Comparison of ENCODE assay signal across 8 cellular contexts in the genomic region with DNA sequence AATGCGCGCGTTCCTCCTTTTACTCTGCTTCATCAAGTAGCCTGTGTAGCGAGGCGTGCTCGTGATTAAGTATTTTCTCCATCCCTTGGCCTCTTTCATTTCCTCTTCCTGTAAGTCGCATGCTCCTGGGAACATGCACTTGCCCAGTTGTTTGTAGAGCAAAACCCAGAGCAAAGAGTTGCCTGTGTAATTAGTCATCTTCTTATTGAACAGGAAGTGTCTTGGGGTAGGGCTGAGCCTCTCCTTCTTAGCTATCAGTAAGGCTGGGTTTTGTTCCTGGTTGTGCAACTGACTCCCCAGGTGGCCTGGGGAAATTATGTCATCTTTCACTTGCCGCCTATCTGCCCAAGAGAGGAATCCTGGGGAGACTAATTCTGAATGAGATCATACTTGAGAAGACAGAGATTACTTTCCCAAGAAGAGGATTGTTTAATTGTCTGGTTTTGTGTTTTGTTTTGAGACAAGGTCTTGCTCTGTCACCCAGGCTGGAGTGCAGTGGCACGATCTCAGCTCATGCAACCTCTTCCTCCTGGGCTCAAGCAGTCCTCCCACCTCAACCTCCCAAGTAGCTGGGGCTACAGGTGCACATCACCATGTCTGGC. TPM values are rescaled to one million over a fixed set of nuclear protein-coding genes. Genes with fewer than 3 reads are reported as not detected.
A peak's percentile ranks its signal among the peaks of the same experiment; 100 is the strongest.
DNase-seq lines count a peak whose midpoint lies in the region; ATAC-seq and TF ChIP-seq lines count a peak whose summit lies in the region.

No MANE protein-coding gene starts in this region.

- H3K27ac ChIP-seq in SK-N-SH (ENCODE audit: low read depth in 2 of 2, low read length in 1 of 2) (no peak overlapping the region), KMS-11 (peak overlapping the region; percentile 18; the same call in 1 of the 2 replicates), heart left ventricle (peak overlapping the region in 10 of 12 donors; percentile 2 to 64 (median 44))

- DNase-seq in SK-N-SH (no peak), GOT3 (lab: John Stamatoyannopoulos, UW) (peak; percentile 62), heart left ventricle (peak in 4 of 5 donors; percentile 14 to 57 (median 38)), midbrain (lab: John Stamatoyannopoulos, UW) (no peak)
- DNase-seq in activated CD4-positive, alpha-beta memory T cell treated with anti-CD3 and anti-CD28 coated beads, Interleukin-2, amount 10 ng/mL, durations not matched to agents 7 days and 5 days, result peak; percentile 49
- peak; percentile 32 to 36 for DNase-seq in stimulated activated CD4-positive, alpha-beta T cell treated with anti-CD3 and anti-CD28 coated beads, Interleukin-2, amount 100 ng/mL, for 24 hours

- H3K9ac ChIP-seq in SK-N-SH, result no peak overlapping the region
- no peak overlapping the region for H3K9ac ChIP-seq in KMS-11

- H3K27me3 ChIP-seq in SK-N-SH (ENCODE audit: insufficient read depth), result no peaks in the 10 kb centered on the region
- H3K27me3 ChIP-seq in KMS-11 (ENCODE audit: insufficient read depth, low read depth), result no peaks in the 10 kb centered on the region
- H3K27me3 ChIP-seq in heart left ventricle, result no peaks in the 10 kb centered on the region

- WGBS in SK-N-SH (ENCODE audit: low lambda C conversion rate), result 75% methylated on average over 9 of the region's 9 CpGs
- WGBS in heart left ventricle, 4 donors, result 30 to 44% (median 39%) methylated on average over 9 of the region's 9 CpGs

- H2AFZ ChIP-seq in SK-N-SH (ENCODE audit: low read depth), result no peak overlapping the region; the same call in 1 of the 2 replicates
- peak overlapping the region; percentile 74 for H2AFZ ChIP-seq in KMS-11 (ENCODE audit: low read depth)

- H3K27me3 Mint-ChIP-seq in activated CD4-positive, alpha-beta memory T cell treated with anti-CD3 and anti-CD28 coated beads, Interleukin-2, amount 10 ng/mL, durations not matched to agents 7 days and 5 days, result no peaks in the 10 kb centered on the region

- H3K4me1 ChIP-seq in SK-N-SH (ENCODE audit: control insufficient read depth in 1 of 2, insufficient read depth in 2 of 2, low read depth in 1 of 2, low read length in 1 of 2) (peaks cover 0 to 4% of the 10 kb centered on the region in 2 experiments; a peak in 1 of 4 replicates), KMS-11 (ENCODE audit: low read depth, poor library complexity, severe bottlenecking) (peaks cover 17% of the 10 kb centered on the region), heart left ventricle (peaks cover 0 to 15% (median 0%) of the 10 kb centered on the region in 12 donors)

- no peak for TF ChIP-seq POLR2A in heart left ventricle (IDR thresholded peaks at IDR 0.05)

- H3K4me2 ChIP-seq in SK-N-SH (no peak overlapping the region), KMS-11 (peak overlapping the region; percentile 33; the same call in 1 of the 2 replicates)

- no peaks in the 10 kb centered on the region for H3F3A ChIP-seq in SK-N-SH (replicated peaks; ENCODE audit: insufficient read depth)

- no peak for TF ChIP-seq RAD21 in SK-N-SH (IDR thresholded peaks at IDR 0.05; ENCODE audit: low read length)

- H3K9me2 ChIP-seq in SK-N-SH, result no peaks in the 10 kb centered on the region

- H3K36me3 Mint-ChIP-seq in activated CD4-positive, alpha-beta memory T cell treated with anti-CD3 and anti-CD28 coated beads, Interleukin-2, amount 10 ng/mL, durations not matched to agents 7 days and 5 days (ENCODE audit: low read depth), result peaks cover 3% of the 10 kb centered on the region

- H3K4me3 Mint-ChIP-seq in activated CD4-positive, alpha-beta memory T cell treated with anti-CD3 and anti-CD28 coated beads, Interleukin-2, amount 10 ng/mL, durations not matched to agents 7 days and 5 days, result peak overlapping the region; percentile 25

- CTCF ChIA-PET in SK-N-SH (lab: Yijun Ruan, JAX), result interaction anchor here (1.0 kb wide), 1 partner anchor 8 kb away, joined by 4 read pairs; no protein-coding TSS in a partner anchor
- CTCF ChIA-PET in activated CD4-positive, alpha-beta memory T cell treated with anti-CD3 and anti-CD28 coated beads, Interleukin-2, amount 10 ng/mL, durations not matched to agents 7 days and 5 days (lab: Charles Lee), result interaction anchor here (0.5 kb wide), 1 partner anchor 17 kb away, joined by 4 read pairs; no protein-coding TSS in a partner anchor

- H3K27ac Mint-ChIP-seq in activated CD4-positive, alpha-beta memory T cell treated with anti-CD3 and anti-CD28 coated beads, Interleukin-2, amount 10 ng/mL, durations not matched to agents 7 days and 5 days, result peak overlapping the region; percentile 85

- TF ChIP-seq CTCF in SK-N-SH (IDR thresholded peaks at IDR 0.05) (no peak), KMS-11 (conservative IDR thresholded peaks at IDR 0.05; ENCODE audit: low read depth, low read length) (no peak), heart left ventricle (IDR thresholded peaks at IDR 0.05) (no peak)

- H3K9me3 ChIP-seq in SK-N-SH, result no peaks in the 10 kb centered on the region
- H3K9me3 ChIP-seq in heart left ventricle, result no peaks in the 10 kb centered on the region

- H3K9me3 Mint-ChIP-seq in activated CD4-positive, alpha-beta memory T cell treated with anti-CD3 and anti-CD28 coated beads, Interleukin-2, amount 10 ng/mL, durations not matched to agents 7 days and 5 days, result no peaks in the 10 kb centered on the region

- TF ChIP-seq EP300 in SK-N-SH (IDR thresholded peaks at IDR 0.05; ENCODE audit: borderline replicate concordance in 1 of 2, low read depth in 1 of 2, low read length in 1 of 2), result no peak

- intact Hi-C loops in heart left ventricle (cut with DNase I), result no loop called here

- H3K4me3 ChIP-seq in SK-N-SH (ENCODE audit: low read depth in 2 of 2, low read length in 1 of 2), result no peak overlapping the region
- H3K4me3 ChIP-seq in KMS-11 (IDR thresholded peaks at IDR 0.05; ENCODE audit: insufficient read depth, low read depth, low read length), result no peak overlapping the region
- H3K4me3 ChIP-seq in heart left ventricle, result no peak overlapping the region

- H3K79me2 ChIP-seq in SK-N-SH (ENCODE audit: insufficient read depth) (no peaks in the 10 kb centered on the region), KMS-11 (ENCODE audit: insufficient read depth, low read depth) (no peaks in the 10 kb centered on the region)

- ATAC-seq in SK-N-SH treated with all-trans-retinoic acid at 6 μM for 48 hours, result peak; percentile 27; the same call in 2 of the 3 replicates
- peak; percentile 85 to 98 (median 96) for ATAC-seq in heart left ventricle

- POLR2A ChIA-PET in SK-N-SH (lab: Yijun Ruan, JAX), result no interaction called here
- POLR2A ChIA-PET in activated CD4-positive, alpha-beta memory T cell treated with anti-CD3 and anti-CD28 coated beads, Interleukin-2, amount 10 ng/mL, durations not matched to agents 7 days and 5 days (lab: Charles Lee), result interaction anchor here (0.7 kb wide), 1 partner anchor 39 kb away, joined by 3 read pairs; a partner anchor contains a TSS

- peaks cover 16% of the 10 kb centered on the region for H3K4me1 Mint-ChIP-seq in activated CD4-positive, alpha-beta memory T cell treated with anti-CD3 and anti-CD28 coated beads, Interleukin-2, amount 10 ng/mL, durations not matched to agents 7 days and 5 days

- H4K20me1 ChIP-seq in SK-N-SH (ENCODE audit: insufficient read depth), result no peaks in the 10 kb centered on the region
- no peaks in the 10 kb centered on the region for H4K20me1 ChIP-seq in KMS-11 (ENCODE audit: insufficient read depth)

- H3K36me3 ChIP-seq in SK-N-SH (replicated peaks in 1 of 2; ENCODE audit: control insufficient read depth in 1 of 2, insufficient read depth in 2 of 2, low read length in 1 of 2), result no peaks in the 10 kb centered on the region
- H3K36me3 ChIP-seq in KMS-11 (ENCODE audit: insufficient read depth), result no peaks in the 10 kb centered on the region
- H3K36me3 ChIP-seq in heart left ventricle, result no peaks in the 10 kb centered on the region

TF ChIP-seq in SK-N-SH, 30 proteins besides CTCF, POLR2A, EP300 and RAD21 (continues in another document):
- TF ChIP-seq RXRA (IDR thresholded peaks at IDR 0.05; ENCODE audit: borderline replicate concordance, low read depth), result no peak
- TF ChIP-seq, protein P1, sequence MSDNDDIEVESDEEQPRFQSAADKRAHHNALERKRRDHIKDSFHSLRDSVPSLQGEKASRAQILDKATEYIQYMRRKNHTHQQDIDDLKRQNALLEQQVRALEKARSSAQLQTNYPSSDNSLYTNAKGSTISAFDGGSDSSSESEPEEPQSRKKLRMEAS (IDR thresholded peaks at IDR 0.05; ENCODE audit: low read depth), result no peak
- TF ChIP-seq, protein P2, sequence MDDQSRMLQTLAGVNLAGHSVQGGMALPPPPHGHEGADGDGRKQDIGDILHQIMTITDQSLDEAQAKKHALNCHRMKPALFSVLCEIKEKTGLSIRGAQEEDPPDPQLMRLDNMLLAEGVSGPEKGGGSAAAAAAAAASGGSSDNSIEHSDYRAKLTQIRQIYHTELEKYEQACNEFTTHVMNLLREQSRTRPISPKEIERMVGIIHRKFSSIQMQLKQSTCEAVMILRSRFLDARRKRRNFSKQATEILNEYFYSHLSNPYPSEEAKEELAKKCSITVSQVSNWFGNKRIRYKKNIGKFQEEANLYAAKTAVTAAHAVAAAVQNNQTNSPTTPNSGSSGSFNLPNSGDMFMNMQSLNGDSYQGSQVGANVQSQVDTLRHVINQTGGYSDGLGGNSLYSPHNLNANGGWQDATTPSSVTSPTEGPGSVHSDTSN (IDR thresholded peaks at IDR 0.05), result no peak
- TF ChIP-seq RCOR1 (IDR thresholded peaks at IDR 0.05; ENCODE audit: low read length), result no peak
- no peak for TF ChIP-seq TCF12 (IDR thresholded peaks at IDR 0.05)

RNA-seq across cellular contexts. Expression of a gene that starts 14.9 kb away (rescaled TPM):
- polyA plus RNA-seq in SK-N-SH (2012; rRNA removed) (0.06 TPM in 1 of 2 replicates, not detected in the other), heart left ventricle (under 1 TPM; 0.04 to 0.08 TPM)
- 0.01 and 0.03 TPM in 2 replicates for polyA plus RNA-seq in SK-N-SH (2012; cell fraction: cytosol; rRNA removed)
- polyA plus RNA-seq in SK-N-SH (2012; cell fraction: nucleus; rRNA removed), result 0.05 TPM in 2 replicates
- total RNA-seq in activated CD4-positive, alpha-beta memory T cell treated with anti-CD3 and anti-CD28 coated beads, Interleukin-2, amount 10 ng/mL, durations not matched to agents 7 days and 5 days, result not detected
- total RNA-seq in heart left ventricle, result 1 to 10 TPM in 1 of 9 donors, under 1 TPM in 8; 0.09 to 1.4 (median 0.48) TPM

RNA-seq across cellular contexts. Expression of a gene that starts 38.6 kb away (rescaled TPM):
- polyA plus RNA-seq in SK-N-SH (2012; rRNA removed) (9.4 and 12.0 TPM in 2 replicates), heart left ventricle (10 to 100 TPM in 1 of 2 donors, 1 to 10 TPM in 1; 6.7 to 13.5 TPM)
- polyA plus RNA-seq in SK-N-SH (2012; cell fraction: cytosol; rRNA removed), result 12.3 and 12.8 TPM in 2 replicates
- 7.9 and 8.8 TPM in 2 replicates for polyA plus RNA-seq in SK-N-SH (2012; cell fraction: nucleus; rRNA removed)
- total RNA-seq in activated CD4-positive, alpha-beta memory T cell treated with anti-CD3 and anti-CD28 coated beads, Interleukin-2, amount 10 ng/mL, durations not matched to agents 7 days and 5 days, result 10 to 100 TPM; 21.4 to 21.8 TPM
- 10 to 100 TPM; 10.1 to 13.5 (median 10.8) TPM for total RNA-seq in heart left ventricle

RNA-seq across cellular contexts. Expression of a gene that starts 48.6 kb away (rescaled TPM):
- polyA plus RNA-seq in SK-N-SH (2012; rRNA removed), result 7.1 and 8.5 TPM in 2 replicates
- 9.8 and 16.1 TPM in 2 replicates for polyA plus RNA-seq in SK-N-SH (2012; cell fraction: cytosol; rRNA removed)
- polyA plus RNA-seq in SK-N-SH (2012; cell fraction: nucleus; rRNA removed), result 3.3 and 6.5 TPM in 2 replicates
- total RNA-seq in activated CD4-positive, alpha-beta memory T cell treated with anti-CD3 and anti-CD28 coated beads, Interleukin-2, amount 10 ng/mL, durations not matched to agents 7 days and 5 days, result 10 to 100 TPM; 32.8 to 33.6 TPM
- 10 to 100 TPM; 19.3 to 42.4 (median 33.1) TPM for total RNA-seq in heart left ventricle
- polyA plus RNA-seq in heart left ventricle, result 10 to 100 TPM in 1 of 2 donors, 1 to 10 TPM in 1; 7.7 to 25.9 TPM

Comparison
In these comparisons a context has a peak if more than half of its experiments do, and no peak if none do; other contexts are left out.
1. DNase-seq: peak in GOT3 (single experiment), activated CD4-positive, alpha-beta memory T cell treated with anti-CD3 and anti-CD28 coated beads, Interleukin-2, amount 10 ng/mL, durations not matched to agents 7 days and 5 days (single experiment), heart left ventricle (4 of 5) and stimulated activated CD4-positive, alpha-beta T cell treated with anti-CD3 and anti-CD28 coated beads, Interleukin-2, amount 100 ng/mL, for 24 hours (2 of 2); none in SK-N-SH (single experiment) and midbrain (single experiment).
2. H3K27ac ChIP-seq: peak in KMS-11 (single experiment) and heart left ventricle (10 of 12); none in SK-N-SH (0 of 2).